ENCODE assay signal across 8 cellular contexts in the genomic region with DNA sequence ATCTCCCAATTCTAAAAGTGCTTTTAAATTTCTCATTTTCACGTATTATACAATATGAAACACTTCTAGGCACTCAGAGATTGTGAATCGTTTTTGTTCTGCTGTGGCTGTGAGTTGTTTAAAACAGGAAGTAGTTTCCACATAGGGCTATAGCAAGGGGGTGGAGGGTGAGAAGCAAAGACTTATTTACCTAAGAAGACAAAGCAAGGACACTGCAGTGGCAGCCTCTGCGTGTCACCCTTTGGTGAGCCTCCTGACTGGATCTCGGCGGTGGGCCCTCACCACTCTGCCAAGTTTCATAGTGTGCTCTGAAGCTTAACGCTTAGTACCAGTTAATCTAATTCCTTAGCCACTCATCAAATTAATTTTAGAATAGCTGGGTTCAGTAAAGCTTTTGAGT. TPM values are rescaled to one million over a fixed set of nuclear protein-coding genes. Genes with fewer than 3 reads are reported as not detected.
DNase-seq lines count a peak whose midpoint lies in the region; ATAC-seq, FAIRE-seq and TF ChIP-seq lines count a peak whose summit lies in the region.

No MANE protein-coding gene starts in this region.

- H3K4me3 ChIP-seq in GM12864 (ENCODE audit: low read depth, low read length), result no peak overlapping the region
- no peak overlapping the region for H3K4me3 ChIP-seq in GM12878
- no peak overlapping the region for H3K4me3 ChIP-seq in PC-9

- H3K27me3 ChIP-seq in GM12878 (replicated peaks in 1 of 2; ENCODE audit: control insufficient read depth in 2 of 2, insufficient read depth in 2 of 2, low read length in 1 of 2) (no peaks in the 10 kb centered on the region), PC-9 (ENCODE audit: insufficient read depth, low read depth) (peaks cover 54% of the 10 kb centered on the region)

- H4K20me1 ChIP-seq in GM12878 (ENCODE audit: control insufficient read depth, insufficient read depth), result no peaks in the 10 kb centered on the region
- H4K20me1 ChIP-seq in PC-9 (ENCODE audit: insufficient read depth), result no peaks in the 10 kb centered on the region; the same call in 1 of the 2 replicates

- H3K36me3 ChIP-seq in GM12878 (ENCODE audit: control insufficient read depth in 2 of 2, insufficient read depth in 2 of 2, low read length in 1 of 2) (no peaks in the 10 kb centered on the region), PC-9 (ENCODE audit: low read depth) (no peaks in the 10 kb centered on the region)

- intact Hi-C loops in GM12878 (cut with micrococcal nuclease; ENCODE audit: unreplicated experiment), result no loop called here
- intact Hi-C loops in left cardiac atrium (cut with DNase I), result no loop called here
- intact Hi-C loops in PC-9 (cut with micrococcal nuclease; ENCODE audit: unreplicated experiment), result no loop called here

- FAIRE-seq in GM12878 (lab: Jason Lieb, UNC), result peak; percentile 47

- SMC1A ChIA-PET in GM12878 (lab: Charles Lee; ENCODE audit: uncharacterized antibody, unreplicated experiment), result interaction anchor here (0.6 to 3.9 kb wide), 12 partner anchors 9 to 586 kb away, joined by 3 to 22 read pairs (median 4); partner anchors contain the start of gene TNFSF13B

- in situ Hi-C loops in GM12878 (cut with MboI), result loop anchor here (5.0 kb wide), 1 partner anchor 566 kb away; no protein-coding TSS in a partner anchor

- no peak overlapping the region for H3K9ac ChIP-seq in GM12878 (ENCODE audit: control insufficient read depth, insufficient read depth, low read length)

- ATAC-seq in GM21367 (IDR thresholded peaks at IDR 0.05; ENCODE audit: unreplicated experiment) (peak; percentile 90), HG03520 (IDR thresholded peaks at IDR 0.05; ENCODE audit: unreplicated experiment) (peak; percentile 91), GM12878 (peak; percentile 91), left cardiac atrium (no peak)

- BruUV-seq in GM12878 (replicated peaks; lab: Mats Ljungman, UMichigan) (no TSS peak), PC-9 (replicated peaks; lab: Mats Ljungman, UMichigan) (no TSS peak)

- no peak for TF ChIP-seq CTCF in GM12864 (IDR thresholded peaks at IDR 0.05; ENCODE audit: low read depth, low read length, missing control alignments)
- TF ChIP-seq CTCF in GM12878 (IDR thresholded peaks at IDR 0.05 in 2 of 3, conservative IDR thresholded peaks at IDR 0.05 in 1 of 3; ENCODE audit: control insufficient read depth in 2 of 3, extremely low read depth in 1 of 3, insufficient read depth in 1 of 3, low read depth in 3 of 3, low read length in 3 of 3), result no peak
- no peak for TF ChIP-seq CTCF in PC-9 (conservative IDR thresholded peaks at IDR 0.05)

- CTCF ChIA-PET in GM12878 (lab: Yijun Ruan, JAX), result interaction anchor here (1.0 to 5.5 kb wide), 6 partner anchors 9 to 569 kb away, joined by 3 to 43 read pairs (median 6); no protein-coding TSS in a partner anchor
- CTCF ChIA-PET in PC-9 (lab: Charles Lee), result no interaction called here

- H3K4me1 ChIP-seq in GM12878 (ENCODE audit: control insufficient read depth, insufficient read depth, low read length) (no peaks in the 10 kb centered on the region), PC-9 (replicated peaks; ENCODE audit: insufficient read depth) (no peaks in the 10 kb centered on the region)

- H3K9me3 ChIP-seq in GM12878 (replicated peaks; ENCODE audit: control insufficient read depth, insufficient read depth, low read length) (no peaks in the 10 kb centered on the region), PC-9 (ENCODE audit: insufficient read depth, low read depth) (no peaks in the 10 kb centered on the region)

- H3K79me2 ChIP-seq in GM12878 (ENCODE audit: control insufficient read depth, insufficient read depth, low read length), result no peaks in the 10 kb centered on the region
- H3K79me2 ChIP-seq in PC-9 (ENCODE audit: low read depth), result no peaks in the 10 kb centered on the region

- TF ChIP-seq RAD21 in GM12878 (IDR thresholded peaks at IDR 0.05; ENCODE audit: insufficient read depth, low read depth, low read length), result no peak

- H2AFZ ChIP-seq in GM12878 (ENCODE audit: control insufficient read depth, low read depth, low read length) (no peak overlapping the region), PC-9 (no peak overlapping the region)

- DNase-seq in GM12864 (ENCODE audit: low read depth) (peak; percentile 37), GM12878 (ENCODE audit: low read depth, low spot score) (peak; percentile 8), NCI-H1436 treated with DMSO at 0.1 percent for 48 hours (lab: John Stamatoyannopoulos, UW) (no peak), DMS79 (lab: John Stamatoyannopoulos, UW) (no peak), left cardiac atrium (no peak), PC-9 (no peak)

- no peaks in the 10 kb centered on the region for H3F3A ChIP-seq in PC-9 (ENCODE audit: insufficient read depth, low read depth)

- no peak for TF ChIP-seq POLR2A in GM12878 (IDR thresholded peaks at IDR 0.05; ENCODE audit: low read depth, low read length)

- 8% methylated on average over 6 of the region's 6 CpGs for WGBS in GM12878 (ENCODE audit: insufficient coverage, insufficient replicate concordance, low lambda C conversion rate, missing lambda C conversion rate)

- H3K4me2 ChIP-seq in GM12878 (ENCODE audit: control insufficient read depth, insufficient read depth), result peak overlapping the region; percentile 22; the same call in 1 of the 2 replicates
- no peak overlapping the region for H3K4me2 ChIP-seq in PC-9

- no peak overlapping the region for H3K27ac ChIP-seq in GM12878 (ENCODE audit: control insufficient read depth, insufficient read depth)
- no peak overlapping the region for H3K27ac ChIP-seq in PC-9

- POLR2A ChIA-PET in GM12878 (lab: Charles Lee), result no interaction called here
- POLR2A ChIA-PET in PC-9 (lab: Charles Lee; ENCODE audit: unreplicated experiment), result no interaction called here

- no peak for TF ChIP-seq EP300 in GM12878 (IDR thresholded peaks at IDR 0.05; ENCODE audit: borderline replicate concordance in 1 of 2, control insufficient read depth in 1 of 2, low read depth in 2 of 2, low read length in 2 of 2)

- no peaks in the 10 kb centered on the region for H3K9me2 ChIP-seq in PC-9 (ENCODE audit: insufficient read depth)

- RAD21 ChIA-PET in GM12878 (lab: Charles Lee; ENCODE audit: unreplicated experiment), result interaction anchor here (0.8 to 3.8 kb wide), 5 partner anchors 9 to 569 kb away, joined by 3 to 19 read pairs (median 4); no protein-coding TSS in a partner anchor

TF ChIP-seq in GM12878, 131 proteins besides CTCF, POLR2A, EP300 and RAD21:
- TF ChIP-seq PML (IDR thresholded peaks at IDR 0.05; ENCODE audit: low read length), result no peak
- peak; percentile 60 to 93 for TF ChIP-seq SRF (IDR thresholded peaks at IDR 0.05; ENCODE audit: low read depth in 2 of 2, low read length in 2 of 2)
- TF ChIP-seq, protein P1, sequence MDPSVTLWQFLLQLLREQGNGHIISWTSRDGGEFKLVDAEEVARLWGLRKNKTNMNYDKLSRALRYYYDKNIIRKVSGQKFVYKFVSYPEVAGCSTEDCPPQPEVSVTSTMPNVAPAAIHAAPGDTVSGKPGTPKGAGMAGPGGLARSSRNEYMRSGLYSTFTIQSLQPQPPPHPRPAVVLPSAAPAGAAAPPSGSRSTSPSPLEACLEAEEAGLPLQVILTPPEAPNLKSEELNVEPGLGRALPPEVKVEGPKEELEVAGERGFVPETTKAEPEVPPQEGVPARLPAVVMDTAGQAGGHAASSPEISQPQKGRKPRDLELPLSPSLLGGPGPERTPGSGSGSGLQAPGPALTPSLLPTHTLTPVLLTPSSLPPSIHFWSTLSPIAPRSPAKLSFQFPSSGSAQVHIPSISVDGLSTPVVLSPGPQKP (IDR thresholded peaks at IDR 0.05; ENCODE audit: low read depth, low read length), result peak; percentile 89
- TF ChIP-seq MAX (IDR thresholded peaks at IDR 0.05; ENCODE audit: low read depth, low read length), result no peak

RNA-seq across cellular contexts. Expression of gene TNFSF13B, which starts 56.8 kb away (rescaled TPM):
- 8.0 and 13.8 TPM in 2 replicates for total RNA-seq in GM12878 (2013; cell fraction: nucleolus; rRNA removed)
- 16.9 and 18.6 TPM in 2 replicates for total RNA-seq in GM12878 (2014; rRNA removed)
- 11.0 and 11.7 TPM in 2 replicates for total RNA-seq in GM12878 (2014; rRNA removed; fragmentation: Illumina TruSeq; extraction: Trizol)
- 12.1 and 12.7 TPM in 2 replicates for total RNA-seq in GM12878 (2021)
- 3.5 TPM for polyA plus RNA-seq in GM12878 (2011; ENCODE audit: low read depth)
- polyA plus RNA-seq in GM12878 (2011; rRNA removed), result 64.2 and 84.9 TPM in 2 replicates
- 35.8 and 56.5 TPM in 2 replicates for polyA plus RNA-seq in GM12878 (2011; cell fraction: cytosol; rRNA removed)
- polyA plus RNA-seq in GM12878 (2011; cell fraction: nucleus; rRNA removed), result 29.4 and 39.9 TPM in 2 replicates
- 6.0 and 8.2 TPM in 2 replicates for polyA plus RNA-seq in GM12878 (2012)
- 13.4 and 16.7 TPM in 2 replicates for polyA plus RNA-seq in GM12878 (2014; fragmentation: Illumina TruSeq; extraction: Trizol)
- polyA plus RNA-seq in GM12878 (2014; fragmentation: Nextera tagmentation; extraction: Ambion mirVana), result 10 to 100 TPM; 12.5 to 32.0 TPM
- 18.7 and 23.8 TPM in 2 replicates for polyA plus RNA-seq in GM12878 (2014; rRNA removed)
- polyA plus RNA-seq in GM12878 (2016; fragmentation: Nextera tagmentation; extraction: Ambion mirVana), result 10 to 100 TPM; 15.5 to 20.1 TPM
- 16.5 and 32.8 TPM in 2 replicates for polyA minus RNA-seq in GM12878 (2011; rRNA and poly(A)+ RNA removed)
- 13.7 and 17.5 TPM in 2 replicates for polyA minus RNA-seq in GM12878 (2011; cell fraction: cytosol; rRNA and poly(A)+ RNA removed)
- 27.9 and 30.2 TPM in 2 replicates for polyA minus RNA-seq in GM12878 (2011; cell fraction: nucleus; rRNA and poly(A)+ RNA removed)
- total RNA-seq in left cardiac atrium, result 1 to 10 TPM; 1.9 to 5.9 TPM
- total RNA-seq in PC-9 (2021), result 2.0 and 4.4 TPM in 2 replicates

Comparison
In these comparisons a context has a peak if more than half of its experiments do, and no peak if none do; other contexts are left out.
1. DNase-seq: peak in GM12864 (single experiment) and GM12878 (single experiment); none in NCI-H1436 treated with DMSO at 0.1 percent for 48 hours (single experiment), DMS79 (single experiment), left cardiac atrium (single experiment) and PC-9 (0 of 2).
2. ATAC-seq: peak in GM21367 (single experiment), HG03520 (single experiment) and GM12878 (single experiment); none in left cardiac atrium (0 of 2).